Comparison of ENCODE assay signal across 20 cellular contexts in the genomic region with DNA sequence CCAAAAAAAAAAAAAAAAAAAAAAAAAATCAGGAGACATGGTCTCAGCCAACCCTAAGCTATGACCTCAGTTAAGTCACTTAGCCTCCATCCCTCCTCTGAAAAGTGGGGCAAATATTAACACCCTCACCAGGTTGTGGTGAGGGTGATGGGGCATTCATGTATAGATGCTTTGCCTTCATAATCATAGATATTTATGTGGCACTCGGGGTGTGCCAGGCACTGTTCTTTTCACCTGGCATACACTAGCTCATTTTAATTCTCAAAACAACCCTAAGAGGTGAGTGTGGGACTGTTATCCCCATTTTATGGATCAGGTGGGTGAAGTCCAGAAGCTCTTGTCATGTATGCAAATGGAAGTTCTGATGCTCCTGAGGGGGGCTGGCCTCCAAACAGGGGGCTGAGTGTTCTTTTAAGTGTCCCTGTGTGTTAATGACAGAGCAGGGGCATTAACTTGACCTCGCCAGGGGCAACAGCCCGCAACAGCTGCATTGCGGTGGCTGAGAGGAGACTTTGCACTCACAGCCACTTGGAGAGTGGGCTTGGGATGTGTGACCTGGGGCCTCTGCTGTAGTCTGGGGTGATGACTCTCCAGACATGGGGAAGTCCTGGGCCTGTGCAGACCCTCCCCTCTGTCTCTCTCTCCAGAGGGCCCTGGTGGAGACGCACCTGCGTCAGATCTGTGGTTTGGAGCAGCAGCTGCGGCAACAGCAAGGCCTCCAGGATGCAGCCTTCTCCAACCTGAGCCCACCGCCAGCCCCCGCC. TPM values are rescaled to one million over a fixed set of nuclear protein-coding genes. Genes with fewer than 3 reads are reported as not detected.
A peak's percentile ranks its signal among the peaks of the same experiment; 100 is the strongest.
DNase-seq lines count a peak whose midpoint lies in the region; ATAC-seq and TF ChIP-seq lines count a peak whose summit lies in the region.
"Had no signal": no experiment of that assay in that cellular context is flagged by ENCODE, and none has a peak within 500 bp of the region (broad histone marks: within the 10 kb centered on the region; RNA-seq: fewer than 3 reads in every experiment).

No MANE protein-coding gene starts in this region.

- H3K9me3 Mint-ChIP-seq in activated T-cell treated with anti-CD3 and anti-CD28 coated beads, Interleukin-2, amount 50 U/mL, for 4 hours: no peaks in the 10 kb centered on the region
- no peaks in the 10 kb centered on the region for H3K9me3 Mint-ChIP-seq in activated naive CD8-positive, alpha-beta T cell treated with anti-CD3 and anti-CD28 coated beads, Interleukin-2, amount 10 ng/mL, durations not matched to agents 7 days and 5 days
- no peaks in the 10 kb centered on the region for H3K9me3 Mint-ChIP-seq in neural progenitor cell
- H3K9me3 Mint-ChIP-seq: activated naive CD4-positive, alpha-beta T cell treated with anti-CD3 and anti-CD28 coated beads, Interleukin-2, amount 10 ng/mL, durations not matched to agents 7 days and 5 days had no signal

- no peak overlapping the region for H2AFZ ChIP-seq in DND-41 (ENCODE audit: low read depth, low read length)
- no peak overlapping the region for H2AFZ ChIP-seq in neural progenitor cell (replicated peaks)
- H2AFZ ChIP-seq: GM23248 had no signal

- no peak overlapping the region for H3K9ac ChIP-seq in DND-41 (ENCODE audit: low read depth, low read length)
- no peak overlapping the region for H3K9ac ChIP-seq in neural progenitor cell
- H3K9ac ChIP-seq: GM23248 had no signal

- H3K79me2 ChIP-seq in DND-41 (ENCODE audit: insufficient read depth, low read length) (no peaks in the 10 kb centered on the region), neural progenitor cell (ENCODE audit: low read depth) (no peaks in the 10 kb centered on the region)

- no peak overlapping the region for H3K4me3 ChIP-seq in DND-41 (ENCODE audit: low read depth in 1 of 2, low read length in 2 of 2)
- no peak overlapping the region for H3K4me3 ChIP-seq in neural progenitor cell
- H3K4me3 ChIP-seq: GM23248, lower lobe of right lung, stomach, tibial nerve had no signal

- H3K4me1 ChIP-seq in DND-41 (ENCODE audit: insufficient read depth, low read length) (peaks cover 23% of the 10 kb centered on the region), neural progenitor cell (peaks cover 25% of the 10 kb centered on the region)

- no peak for ATAC-seq in activated T-cell treated with anti-CD3 and anti-CD28 coated beads, Interleukin-2, amount 50 U/mL, for 4 hours
- ATAC-seq in DND-41 (ENCODE audit: insufficient read depth, low read depth): no peak
- no peak for ATAC-seq in activated naive CD8-positive, alpha-beta T cell treated with anti-CD3 and anti-CD28 coated beads, Interleukin-2, amount 10 ng/mL, durations not matched to agents 7 days and 5 days (ENCODE audit: low read depth)
- ATAC-seq in GM18505 (IDR thresholded peaks at IDR 0.05; ENCODE audit: unreplicated experiment): no peak
- ATAC-seq: lower lobe of right lung had no signal

- POLR2A ChIA-PET in activated naive CD8-positive, alpha-beta T cell treated with anti-CD3 and anti-CD28 coated beads, Interleukin-2, amount 10 ng/mL, durations not matched to agents 7 days and 5 days (lab: Charles Lee): interaction anchor here (0.7 to 1.5 kb wide), 4 partner anchors 10 to 49 kb away, joined by 3 to 7 read pairs (median 3); partner anchors contain the start of genes KPNB1 and TBX21

- H3K9me3 ChIP-seq in DND-41 (ENCODE audit: insufficient read depth, low read length, severe bottlenecking) (no peaks in the 10 kb centered on the region), neural progenitor cell (ENCODE audit: low read depth) (no peaks in the 10 kb centered on the region)
- H3K9me3 ChIP-seq: lower lobe of right lung, stomach, tibial nerve had no signal

- H3K36me3 ChIP-seq in DND-41 (ENCODE audit: insufficient read depth, low read length) (no peaks in the 10 kb centered on the region), neural progenitor cell (no peaks in the 10 kb centered on the region)

- peaks cover 6% of the 10 kb centered on the region for H3F3A ChIP-seq in neural progenitor cell (ENCODE audit: low read depth)

- no peak for DNase-seq in activated T-cell treated with anti-CD3 and anti-CD28 coated beads, Interleukin-2, amount 50 U/mL, for 4 hours
- DNase-seq in activated T-cell treated with anti-CD3 and anti-CD28 coated beads for 4 hours (no peak), DND-41 (peak; percentile 45), neural progenitor cell (ENCODE audit: low spot score) (no peak), anterior cingulate cortex (lab: John Stamatoyannopoulos, UW) (no peak), HUDEP-2 (lab: John Stamatoyannopoulos, UW; ENCODE audit: unreplicated experiment in 76 of 76) (no peak)
- peak; percentile 33 for DNase-seq in activated naive CD8-positive, alpha-beta T cell treated with anti-CD3 and anti-CD28 coated beads, Interleukin-2, amount 10 ng/mL, durations not matched to agents 7 days and 5 days
- DNase-seq: NCI-H1105, SHP77 treated with DMSO at 0.1 percent for 48 hours had no signal

- TF ChIP-seq CTCF in DND-41 (IDR thresholded peaks at IDR 0.05; ENCODE audit: borderline replicate concordance, extremely low read depth, low read length, poor library complexity, severe bottlenecking): no peak
- no peak for TF ChIP-seq CTCF in neural progenitor cell (IDR thresholded peaks at IDR 0.05)

- H3K27ac Mint-ChIP-seq in activated naive CD8-positive, alpha-beta T cell treated with anti-CD3 and anti-CD28 coated beads, Interleukin-2, amount 10 ng/mL, durations not matched to agents 7 days and 5 days: no peak overlapping the region
- H3K27ac Mint-ChIP-seq in neural progenitor cell: no peak overlapping the region
- H3K27ac Mint-ChIP-seq: activated naive CD4-positive, alpha-beta T cell treated with anti-CD3 and anti-CD28 coated beads, Interleukin-2, amount 10 ng/mL, durations not matched to agents 7 days and 5 days had no signal

- H3K27ac ChIP-seq in DND-41 (ENCODE audit: low read length) (no peak overlapping the region), neural progenitor cell (no peak overlapping the region)
- H3K27ac ChIP-seq: GM23248, lower lobe of right lung, stomach, tibial nerve had no signal

- H3K36me3 Mint-ChIP-seq in activated T-cell treated with anti-CD3 and anti-CD28 coated beads, Interleukin-2, amount 50 U/mL, for 4 hours (ENCODE audit: insufficient read depth): peaks cover 10% of the 10 kb centered on the region
- H3K36me3 Mint-ChIP-seq in activated naive CD8-positive, alpha-beta T cell treated with anti-CD3 and anti-CD28 coated beads, Interleukin-2, amount 10 ng/mL, durations not matched to agents 7 days and 5 days: no peaks in the 10 kb centered on the region
- no peaks in the 10 kb centered on the region for H3K36me3 Mint-ChIP-seq in neural progenitor cell
- H3K36me3 Mint-ChIP-seq: activated naive CD4-positive, alpha-beta T cell treated with anti-CD3 and anti-CD28 coated beads, Interleukin-2, amount 10 ng/mL, durations not matched to agents 7 days and 5 days had no signal

- peak overlapping the region; percentile 23 for H3K4me3 Mint-ChIP-seq in activated T-cell treated with anti-CD3 and anti-CD28 coated beads, Interleukin-2, amount 50 U/mL, for 4 hours
- H3K4me3 Mint-ChIP-seq in activated naive CD8-positive, alpha-beta T cell treated with anti-CD3 and anti-CD28 coated beads, Interleukin-2, amount 10 ng/mL, durations not matched to agents 7 days and 5 days: no peak overlapping the region
- peak overlapping the region; percentile 15 for H3K4me3 Mint-ChIP-seq in neural progenitor cell
- H3K4me3 Mint-ChIP-seq: activated naive CD4-positive, alpha-beta T cell treated with anti-CD3 and anti-CD28 coated beads, Interleukin-2, amount 10 ng/mL, durations not matched to agents 7 days and 5 days had no signal

- peaks cover 65% of the 10 kb centered on the region for H3K4me1 Mint-ChIP-seq in activated T-cell treated with anti-CD3 and anti-CD28 coated beads, Interleukin-2, amount 50 U/mL, for 4 hours (ENCODE audit: low read depth)
- H3K4me1 Mint-ChIP-seq in activated naive CD8-positive, alpha-beta T cell treated with anti-CD3 and anti-CD28 coated beads, Interleukin-2, amount 10 ng/mL, durations not matched to agents 7 days and 5 days: peaks cover 34% of the 10 kb centered on the region
- H3K4me1 Mint-ChIP-seq in neural progenitor cell: peaks cover 29% of the 10 kb centered on the region

- H3K27me3 ChIP-seq in DND-41 (ENCODE audit: insufficient read depth, low read length, poor library complexity) (peaks cover 13% of the 10 kb centered on the region), neural progenitor cell (no peaks in the 10 kb centered on the region)
- H3K27me3 ChIP-seq: stomach, tibial nerve had no signal

- no peak for TF ChIP-seq POLR2A in GM18505 (IDR thresholded peaks at IDR 0.05; ENCODE audit: borderline replicate concordance, extremely low read depth, insufficient read depth, insufficient read length)

- H4K20me1 ChIP-seq in DND-41 (ENCODE audit: insufficient read depth, low read length) (peaks cover 26% of the 10 kb centered on the region), neural progenitor cell (ENCODE audit: low read depth) (peaks cover 24% of the 10 kb centered on the region)

- no peaks in the 10 kb centered on the region for H3K27me3 Mint-ChIP-seq in activated T-cell treated with anti-CD3 and anti-CD28 coated beads, Interleukin-2, amount 50 U/mL, for 4 hours (ENCODE audit: low read depth)
- peaks cover 3% of the 10 kb centered on the region for H3K27me3 Mint-ChIP-seq in activated naive CD8-positive, alpha-beta T cell treated with anti-CD3 and anti-CD28 coated beads, Interleukin-2, amount 10 ng/mL, durations not matched to agents 7 days and 5 days
- H3K27me3 Mint-ChIP-seq in neural progenitor cell (ENCODE audit: insufficient read depth, low read depth): peaks cover 11% of the 10 kb centered on the region

- H3K4me2 ChIP-seq in DND-41 (ENCODE audit: insufficient read depth, low read length) (no peak overlapping the region), neural progenitor cell (no peak overlapping the region)

RNA-seq across cellular contexts. Expression of gene TBKBP1, which starts 4.2 kb away (rescaled TPM):
- 10 to 100 TPM; 24.4 to 34.7 (median 24.6) TPM for total RNA-seq in activated T-cell treated with anti-CD3 and anti-CD28 coated beads, Interleukin-2, amount 50 U/mL, for 4 hours
- total RNA-seq in activated naive CD8-positive, alpha-beta T cell treated with anti-CD3 and anti-CD28 coated beads, Interleukin-2, amount 10 ng/mL, durations not matched to agents 7 days and 5 days: 1 to 10 TPM; 8.0 to 8.9 TPM
- 3.0 and 21.6 TPM in 2 replicates for total RNA-seq in neural progenitor cell (ENCODE audit: low replicate concordance)

RNA-seq across cellular contexts. Expression of gene TBX21, which starts 34.9 kb away (rescaled TPM):
- total RNA-seq in activated T-cell treated with anti-CD3 and anti-CD28 coated beads, Interleukin-2, amount 50 U/mL, for 4 hours: 100 to 1,000 TPM in 2 of 3 donors, 10 to 100 TPM in 1; 77.8 to 111 (median 101) TPM
- 10 to 100 TPM; 20.7 to 22.8 TPM for total RNA-seq in activated naive CD8-positive, alpha-beta T cell treated with anti-CD3 and anti-CD28 coated beads, Interleukin-2, amount 10 ng/mL, durations not matched to agents 7 days and 5 days
- 0.12 TPM in 1 of 2 replicates, not detected in the other for total RNA-seq in neural progenitor cell (ENCODE audit: low replicate concordance)
- total RNA-seq: A673, esophagus mucosa, GM23248, occipital lobe, PC-3, renal cortical epithelial cell had no signal

RNA-seq across cellular contexts. Expression of gene KPNB1, which starts 48.4 kb away (rescaled TPM):
- 100 to 1,000 TPM; 916 to 992 (median 944) TPM for total RNA-seq in activated T-cell treated with anti-CD3 and anti-CD28 coated beads, Interleukin-2, amount 50 U/mL, for 4 hours
- 100 to 1,000 TPM; 335 TPM for total RNA-seq in activated naive CD8-positive, alpha-beta T cell treated with anti-CD3 and anti-CD28 coated beads, Interleukin-2, amount 10 ng/mL, durations not matched to agents 7 days and 5 days
- total RNA-seq in neural progenitor cell (ENCODE audit: low replicate concordance): 454 and 543 TPM in 2 replicates

Comparison
In these comparisons a context has a peak if more than half of its experiments do, and no peak if none do; other contexts are left out.
1. DNase-seq: peak in DND-41 (single experiment) and activated naive CD8-positive, alpha-beta T cell treated with anti-CD3 and anti-CD28 coated beads, Interleukin-2, amount 10 ng/mL, durations not matched to agents 7 days and 5 days (single experiment); none in activated T-cell treated with anti-CD3 and anti-CD28 coated beads, Interleukin-2, amount 50 U/mL, for 4 hours (single experiment), activated T-cell treated with anti-CD3 and anti-CD28 coated beads for 4 hours (single experiment), neural progenitor cell (single experiment), anterior cingulate cortex (0 of 58) and HUDEP-2 (0 of 76).
2. RNA of gene TBX21, which starts 34.9 kb away (total RNA-seq): 77.8 to 111 TPM in activated T-cell treated with anti-CD3 and anti-CD28 coated beads, Interleukin-2, amount 50 U/mL, for 4 hours and 20.7 to 22.8 TPM in activated naive CD8-positive, alpha-beta T cell treated with anti-CD3 and anti-CD28 coated beads, Interleukin-2, amount 10 ng/mL, durations not matched to agents 7 days and 5 days; 0.12 TPM in neural progenitor cell; every median in the first group is over 10 times any median in the second.